Comparison of ENCODE assay signal across 12 cellular contexts in the genomic region with DNA sequence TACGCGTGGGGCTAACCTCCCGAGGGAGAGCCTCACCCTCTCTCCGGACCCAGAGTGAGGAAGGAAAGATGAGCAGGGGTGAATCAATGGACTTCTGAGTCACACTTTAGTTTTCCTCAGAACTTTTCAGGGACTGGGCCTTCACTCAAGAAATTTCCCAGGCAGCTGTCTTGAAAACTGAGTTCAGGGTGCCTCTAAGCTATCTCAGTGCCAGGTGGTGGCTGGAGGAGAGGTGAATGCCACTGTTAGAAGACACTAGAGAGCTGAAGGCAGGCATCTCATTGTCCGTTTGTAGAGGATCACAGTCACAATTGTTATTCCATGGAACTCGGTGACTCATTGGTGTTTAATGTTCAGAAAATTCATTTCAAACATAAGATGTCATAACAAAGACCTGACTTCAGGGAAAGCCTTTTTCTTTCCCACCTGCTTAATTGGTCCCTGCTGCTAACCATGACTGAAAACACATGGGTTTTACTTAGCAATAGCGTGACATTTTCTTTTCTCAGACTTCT. TPM values are rescaled to one million over a fixed set of nuclear protein-coding genes. Genes with fewer than 3 reads are reported as not detected.
DNase-seq lines count a peak whose midpoint lies in the region; ATAC-seq and TF ChIP-seq lines count a peak whose summit lies in the region.
"Had no signal": no experiment of that assay in that cellular context is flagged by ENCODE, and none has a peak within 500 bp of the region (broad histone marks: within the 10 kb centered on the region; RNA-seq: fewer than 3 reads in every experiment).

No MANE protein-coding gene starts in this region.

- peaks cover 89% of the 10 kb centered on the region for H3K4me1 Mint-ChIP-seq in HFFc6 (ENCODE audit: low read depth)

- H3K27ac ChIP-seq in foreskin keratinocyte = peak overlapping the region; percentile 72

- peak overlapping the region; percentile 74 for H3K4me3 Mint-ChIP-seq in HFFc6
- H3K4me3 Mint-ChIP-seq: activated naive CD8-positive, alpha-beta T cell treated with anti-CD3 and anti-CD28 coated beads, Interleukin-2, amount 10 ng/mL, durations not matched to agents 7 days and 5 days had no signal

- peak; percentile 20 for DNase-seq in ACHN
- peak; percentile 78 for DNase-seq in HFFc6
- peak; percentile 65 for DNase-seq in amniotic epithelial cell (ENCODE audit: low read depth)
- peak; percentile 49 to 76 for DNase-seq in foreskin keratinocyte
- no peak for DNase-seq in C1 segment of cervical spinal cord (lab: John Stamatoyannopoulos, UW)
- no peak for DNase-seq in HAP-1 (ENCODE audit: low spot score in 2 of 2)
- no peak for DNase-seq in hypothalamus (lab: John Stamatoyannopoulos, UW)
- DNase-seq: activated naive CD8-positive, alpha-beta T cell treated with anti-CD3 and anti-CD28 coated beads, Interleukin-2, amount 10 ng/mL, durations not matched to agents 7 days and 5 days; Caco-2; midbrain; NCI-H1105 treated with DMSO at 0.1 percent for 48 hours had no signal

- no peaks in the 10 kb centered on the region for H3K36me3 ChIP-seq in HAP-1 (replicated peaks)

- H3K27me3 ChIP-seq in foreskin keratinocyte (no peaks in the 10 kb centered on the region), HAP-1 (ENCODE audit: low read depth) (no peaks in the 10 kb centered on the region)

- H3K27ac Mint-ChIP-seq in HFFc6 = peak overlapping the region; percentile 97
- H3K27ac Mint-ChIP-seq: activated naive CD8-positive, alpha-beta T cell treated with anti-CD3 and anti-CD28 coated beads, Interleukin-2, amount 10 ng/mL, durations not matched to agents 7 days and 5 days had no signal

- no peak overlapping the region for H3K4me3 ChIP-seq in HAP-1

- no peaks in the 10 kb centered on the region for H3K9me3 ChIP-seq in HAP-1
- H3K9me3 ChIP-seq: Caco-2 had no signal

- in situ Hi-C loops in ACHN (cut with HindIII; ENCODE audit: low pct_ligation_motif_present, low pct_unique_long_range_greater_than_20kb, low sequenced_read_pairs) = no loop called here
- in situ Hi-C loops in HAP-1 (cut with MboI; ENCODE audit: low sequenced_read_pairs) = loop anchor here (25.0 kb wide), 1 partner anchor 1036 kb away; a partner anchor contains a TSS

- no peaks in the 10 kb centered on the region for H3K9me3 Mint-ChIP-seq in HFFc6

- peak; percentile 72 for ATAC-seq in foreskin keratinocyte
- no peak for ATAC-seq in HG02840 (IDR thresholded peaks at IDR 0.05; ENCODE audit: low FRiP score, unreplicated experiment)

- TF ChIP-seq CTCF in HFFc6 (IDR thresholded peaks at IDR 0.05) (no peak), foreskin keratinocyte (conservative IDR thresholded peaks at IDR 0.05) (no peak)

- no peaks in the 10 kb centered on the region for H3K36me3 Mint-ChIP-seq in HFFc6 (ENCODE audit: low read depth)

- H3K4me1 ChIP-seq in foreskin keratinocyte (peaks cover 27% of the 10 kb centered on the region), HAP-1 (peaks cover 4% of the 10 kb centered on the region)

- H3K27me3 Mint-ChIP-seq in HFFc6 (ENCODE audit: insufficient read depth) = no peaks in the 10 kb centered on the region; the same call in 1 of the 2 replicates

RNA-seq across cellular contexts. Expression of gene SERPINB6, which starts 5.3 kb away (rescaled TPM):
- total RNA-seq in HFFc6 (2021; fragmentation: NEBNext Ultra II Directional; extraction: Animal tissue kit (Norgen Biotek cat#: 25700)) = 100 to 1,000 TPM; 109 to 142 (median 134) TPM
- total RNA-seq in foreskin keratinocyte = 57.6 and 59.0 TPM in 2 replicates
- 81.3 and 86.5 TPM in 2 replicates for polyA plus RNA-seq in foreskin keratinocyte

RNA-seq across cellular contexts. Expression of gene NQO2, which starts 23.1 kb away (rescaled TPM):
- 10 to 100 TPM; 28.9 to 48.6 (median 43.6) TPM for total RNA-seq in HFFc6 (2021; fragmentation: NEBNext Ultra II Directional; extraction: Animal tissue kit (Norgen Biotek cat#: 25700))
- 17.6 and 27.1 TPM in 2 replicates for total RNA-seq in foreskin keratinocyte
- 22.8 and 34.0 TPM in 2 replicates for polyA plus RNA-seq in foreskin keratinocyte

Comparison
In these comparisons a context has a peak if more than half of its experiments do, and no peak if none do; other contexts are left out.
1. DNase-seq: peak in ACHN (single experiment), HFFc6 (single experiment), amniotic epithelial cell (single experiment) and foreskin keratinocyte (2 of 2); none in C1 segment of cervical spinal cord (0 of 14), HAP-1 (0 of 2) and hypothalamus (0 of 51).